Comparison of ENCODE assay signal across 2 cellular contexts in genomic region chr10:6739530-6740174, GRCh38.
A peak's percentile ranks its signal among the peaks of the same experiment; 100 is the strongest.
TF ChIP-seq lines count a peak whose summit lies in the region.

No MANE protein-coding gene starts in this region.

TF ChIP-seq in A549, 52 proteins besides CTCF, POLR2A, EP300 and RAD21:
- TF ChIP-seq HOXB5 (CRISPR knock-in tag; IDR thresholded peaks at IDR 0.05) (no peak), PBX3 (IDR thresholded peaks at IDR 0.05) (no peak), RCOR1 (IDR thresholded peaks at IDR 0.05; ENCODE audit: low read depth, low read length) (no peak), E2F6 (IDR thresholded peaks at IDR 0.05; ENCODE audit: borderline replicate concordance, low read depth) (no peak), USF2 (IDR thresholded peaks at IDR 0.05) (no peak), CBX8 (IDR thresholded peaks at IDR 0.05) (no peak), ZC3H11A (IDR thresholded peaks at IDR 0.05) (peak; percentile 89)

TF ChIP-seq in H1, 55 proteins besides CTCF, POLR2A, EP300 and RAD21:
- TF ChIP-seq HDAC6 (IDR thresholded peaks at IDR 0.05; ENCODE audit: low read depth, low read length) (no peak), NANOG (IDR thresholded peaks at IDR 0.05; ENCODE audit: insufficient read depth, low read depth, low read length, poor library complexity, severe bottlenecking) (no peak), SAP30 (IDR thresholded peaks at IDR 0.05; ENCODE audit: insufficient read depth, insufficient replicate concordance, low read length) (no peak), BACH1 (IDR thresholded peaks at IDR 0.05; ENCODE audit: low read length) (no peak), JUND (IDR thresholded peaks at IDR 0.05; ENCODE audit: low read length) (no peak), MAFK (IDR thresholded peaks at IDR 0.05; ENCODE audit: low read depth, low read length) (no peak), TAF7 (optimal IDR thresholded peaks at IDR 0.05; ENCODE audit: borderline replicate concordance, low read depth, low read length) (no peak)
